18 cellular contexts compared by ENCODE assay signal in the genomic region with DNA sequence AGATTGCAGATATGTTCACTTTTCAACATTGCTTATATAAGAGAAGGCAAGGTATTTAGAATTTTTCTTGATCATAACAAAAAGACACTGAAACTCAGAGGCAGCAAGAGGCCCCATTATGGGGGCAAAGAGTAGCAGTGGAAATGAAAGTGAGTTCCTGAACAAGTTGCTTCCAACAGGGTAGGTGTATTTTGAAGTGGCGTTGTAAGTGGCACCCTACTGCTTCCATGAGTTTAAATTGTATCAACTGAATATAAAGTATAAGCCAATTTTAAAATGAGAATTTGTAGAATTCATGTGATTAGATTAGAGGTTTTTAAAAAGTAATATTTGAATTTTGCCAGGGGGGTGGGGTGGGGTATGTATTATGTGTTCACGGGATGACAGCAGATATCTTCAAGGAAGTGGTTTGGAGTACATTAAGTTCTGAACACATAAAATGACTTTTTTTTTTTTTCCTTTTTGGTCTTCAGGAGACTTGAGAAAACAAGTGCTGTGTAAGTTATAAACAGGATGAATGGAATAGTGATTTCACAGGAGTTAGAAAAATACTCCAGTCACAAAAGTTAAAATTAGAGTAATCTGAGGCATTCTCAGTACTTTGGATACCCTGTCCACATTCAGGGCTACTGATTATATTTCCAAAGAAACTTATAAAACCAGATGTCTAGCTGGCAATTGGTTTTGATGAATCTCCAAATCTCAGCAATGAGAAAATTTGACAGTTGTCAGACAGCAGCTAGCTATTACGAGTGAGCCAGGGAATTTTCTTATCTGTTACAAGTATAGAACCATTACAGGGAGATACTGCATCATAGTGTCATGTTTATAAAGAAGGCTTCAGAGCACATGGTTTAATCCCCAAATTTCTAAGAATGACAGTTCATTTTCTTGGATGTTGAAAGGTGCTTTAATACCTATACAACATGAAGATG.
DNase-seq lines count a peak whose midpoint lies in the region; ATAC-seq and TF ChIP-seq lines count a peak whose summit lies in the region.
"Had no signal": no experiment of that assay in that cellular context is flagged by ENCODE, and none has a peak within 500 bp of the region (broad histone marks: within the 10 kb centered on the region; RNA-seq: fewer than 3 reads in every experiment).

No MANE protein-coding gene starts in this region.

- no peak for ATAC-seq in stimulated activated naive CD8-positive, alpha-beta T cell treated with anti-CD3 and anti-CD28 coated beads, Interleukin-15, Interleukin-2, amounts not matched to agents 100 U/mL and 50 U/mL, for 24 hours
- ATAC-seq in activated naive CD8-positive, alpha-beta T cell treated with anti-CD3 and anti-CD28 coated beads, Interleukin-2, amount 50 U/mL, for 24 hours, result no peak
- ATAC-seq in PC-3, result no peak
- ATAC-seq: lower lobe of right lung, natural killer cell, WTC11 had no signal

- peak overlapping the region; percentile 69 for H3K27ac Mint-ChIP-seq in stimulated activated naive CD8-positive, alpha-beta T cell treated with anti-CD3 and anti-CD28 coated beads, Interleukin-15, Interleukin-2, amounts not matched to agents 100 ng/mL and 50 ng/mL, for 24 hours
- peak overlapping the region; percentile 67 for H3K27ac Mint-ChIP-seq in activated naive CD8-positive, alpha-beta T cell treated with anti-CD3 and anti-CD28 coated beads, Interleukin-2, amount 50 U/mL, for 24 hours
- H3K27ac Mint-ChIP-seq: B cell, natural killer cell, WTC11 had no signal

- peak overlapping the region; percentile 11 for H3K4me3 Mint-ChIP-seq in stimulated activated naive CD8-positive, alpha-beta T cell treated with anti-CD3 and anti-CD28 coated beads, Interleukin-15, Interleukin-2, amounts not matched to agents 100 ng/mL and 50 ng/mL, for 24 hours
- H3K4me3 Mint-ChIP-seq in activated naive CD8-positive, alpha-beta T cell treated with anti-CD3 and anti-CD28 coated beads, Interleukin-2, amount 50 U/mL, for 24 hours, result peak overlapping the region; percentile 41
- H3K4me3 Mint-ChIP-seq: B cell, natural killer cell, WTC11 had no signal

- intact Hi-C loops in PC-3 (cut with micrococcal nuclease) (no loop called here), breast epithelium (cut with DNase I; ENCODE audit: low total_unique reads) (no loop called here)

- H3K36me3 ChIP-seq in PC-3 (ENCODE audit: low read depth, low read length), result no peaks in the 10 kb centered on the region
- H3K36me3 ChIP-seq in breast epithelium, result no peaks in the 10 kb centered on the region
- H3K36me3 ChIP-seq: heart left ventricle, lower lobe of right lung had no signal

- TF ChIP-seq CTCF in PC-3 (conservative IDR thresholded peaks at IDR 0.05; ENCODE audit: low read depth, low read length) (no peak), breast epithelium (IDR thresholded peaks at IDR 0.05) (no peak)

- H3K4me2 ChIP-seq in PC-3 (ENCODE audit: low read length), result no peak overlapping the region

- no peaks in the 10 kb centered on the region for H3F3A ChIP-seq in PC-3 (ENCODE audit: low read length, unreplicated experiment)

- H3K4me1 Mint-ChIP-seq in stimulated activated naive CD8-positive, alpha-beta T cell treated with anti-CD3 and anti-CD28 coated beads, Interleukin-15, Interleukin-2, amounts not matched to agents 100 ng/mL and 50 ng/mL, for 24 hours (ENCODE audit: low read depth), result peaks cover 67% of the 10 kb centered on the region
- H3K4me1 Mint-ChIP-seq in activated naive CD8-positive, alpha-beta T cell treated with anti-CD3 and anti-CD28 coated beads, Interleukin-2, amount 50 U/mL, for 24 hours, result peaks cover 68% of the 10 kb centered on the region

- DNase-seq in stimulated activated naive CD8-positive, alpha-beta T cell treated with anti-CD3 and anti-CD28 coated beads, Interleukin-15, Interleukin-2, amounts not matched to agents 100 U/mL and 50 U/mL, for 24 hours, result no peak
- DNase-seq in NCI-H2227 treated with DMSO at 0.1 percent for 48 hours (lab: John Stamatoyannopoulos, UW) (peak; percentile 63), PC-3 (no peak), NCI-H524 (lab: John Stamatoyannopoulos, UW) (no peak), breast epithelium (ENCODE audit: low spot score in 2 of 2) (no peak)
- no peak for DNase-seq in activated naive CD8-positive, alpha-beta T cell treated with anti-CD3 and anti-CD28 coated beads, Interleukin-2, amount 50 U/mL, for 24 hours
- DNase-seq: amniotic stem cell; caudate nucleus; DMS 273 treated with DMSO at 0.1 percent for 48 hours; heart left ventricle; IMR-90; lower lobe of right lung; natural killer cell; NCI-H2081; stimulated activated CD4-positive, alpha-beta T cell treated with anti-CD3 and anti-CD28 coated beads, Interleukin-4, amount 100 ng/mL, for 24 hours had no signal

- CTCF ChIA-PET in PC-3 (lab: Charles Lee), result no interaction called here

- no peak overlapping the region for H3K9ac ChIP-seq in PC-3 (ENCODE audit: low read length)

- no peak overlapping the region for H3K4me3 ChIP-seq in PC-3 (ENCODE audit: low read length)
- no peak overlapping the region for H3K4me3 ChIP-seq in breast epithelium
- H3K4me3 ChIP-seq: heart left ventricle, lower lobe of right lung had no signal

- POLR2A ChIA-PET in PC-3 (lab: Charles Lee; ENCODE audit: unreplicated experiment), result no interaction called here

- no peaks in the 10 kb centered on the region for H3K9me3 ChIP-seq in PC-3 (ENCODE audit: low read length)
- H3K9me3 ChIP-seq in breast epithelium, result no peaks in the 10 kb centered on the region
- H3K9me3 ChIP-seq: heart left ventricle, lower lobe of right lung had no signal

- H3K36me3 Mint-ChIP-seq in stimulated activated naive CD8-positive, alpha-beta T cell treated with anti-CD3 and anti-CD28 coated beads, Interleukin-15, Interleukin-2, amounts not matched to agents 100 ng/mL and 50 ng/mL, for 24 hours (ENCODE audit: low read depth), result no peaks in the 10 kb centered on the region
- H3K36me3 Mint-ChIP-seq in activated naive CD8-positive, alpha-beta T cell treated with anti-CD3 and anti-CD28 coated beads, Interleukin-2, amount 50 U/mL, for 24 hours (ENCODE audit: low read depth), result peaks cover 3% of the 10 kb centered on the region
- H3K36me3 Mint-ChIP-seq: natural killer cell, WTC11 had no signal

- no peak for TF ChIP-seq POLR2A in breast epithelium (IDR thresholded peaks at IDR 0.05)

- no peaks in the 10 kb centered on the region for H3K9me3 Mint-ChIP-seq in stimulated activated naive CD8-positive, alpha-beta T cell treated with anti-CD3 and anti-CD28 coated beads, Interleukin-15, Interleukin-2, amounts not matched to agents 100 ng/mL and 50 ng/mL, for 24 hours
- H3K9me3 Mint-ChIP-seq in activated naive CD8-positive, alpha-beta T cell treated with anti-CD3 and anti-CD28 coated beads, Interleukin-2, amount 50 U/mL, for 24 hours, result no peaks in the 10 kb centered on the region
- H3K9me3 Mint-ChIP-seq: natural killer cell, WTC11 had no signal

- H3K4me1 ChIP-seq in PC-3 (ENCODE audit: insufficient read depth, low read length), result no peaks in the 10 kb centered on the region
- no peaks in the 10 kb centered on the region for H3K4me1 ChIP-seq in breast epithelium
- H3K4me1 ChIP-seq: lower lobe of right lung had no signal

- no peaks in the 10 kb centered on the region for H4K20me1 ChIP-seq in PC-3 (ENCODE audit: low read length)

- BruUV-seq in PC-3 (replicated peaks; lab: Mats Ljungman, UMichigan), result no TSS peak

- no peaks in the 10 kb centered on the region for H3K79me2 ChIP-seq in PC-3 (ENCODE audit: low read length)

- H3K27me3 ChIP-seq in PC-3 (ENCODE audit: low read length), result peaks cover 44% of the 10 kb centered on the region
- H3K27me3 ChIP-seq in breast epithelium, result no peaks in the 10 kb centered on the region
- H3K27me3 ChIP-seq: heart left ventricle had no signal

- H3K27me3 Mint-ChIP-seq in stimulated activated naive CD8-positive, alpha-beta T cell treated with anti-CD3 and anti-CD28 coated beads, Interleukin-15, Interleukin-2, amounts not matched to agents 100 ng/mL and 50 ng/mL, for 24 hours, result no peaks in the 10 kb centered on the region
- H3K27me3 Mint-ChIP-seq in activated naive CD8-positive, alpha-beta T cell treated with anti-CD3 and anti-CD28 coated beads, Interleukin-2, amount 50 U/mL, for 24 hours, result no peaks in the 10 kb centered on the region
- H3K27me3 Mint-ChIP-seq: B cell had no signal

- H2AFZ ChIP-seq in PC-3 (ENCODE audit: low read length), result no peak overlapping the region

- H3K27ac ChIP-seq in PC-3 (ENCODE audit: low read length), result no peak overlapping the region
- H3K27ac ChIP-seq in breast epithelium, result no peak overlapping the region
- H3K27ac ChIP-seq: heart left ventricle, lower lobe of right lung had no signal

- H3K9me2 ChIP-seq in PC-3 (replicated peaks; ENCODE audit: low read length), result no peaks in the 10 kb centered on the region
